8 cellular contexts compared by ENCODE assay signal in genomic region chr1:21325231-21325718, GRCh38. TPM values are rescaled to one million over a fixed set of nuclear protein-coding genes. Genes with fewer than 3 reads are reported as not detected.
A peak's percentile ranks its signal among the peaks of the same experiment; 100 is the strongest.
DNase-seq lines count a peak whose midpoint lies in the region; ATAC-seq and TF ChIP-seq lines count a peak whose summit lies in the region.

No MANE protein-coding gene starts in this region.

- intact Hi-C loops in activated CD4-positive, alpha-beta T cell treated with anti-CD3 and anti-CD28 coated beads for 36 hours (cut with DNase I, micrococcal nuclease) = loop anchor here in 1 of 2 experiments (1.0 kb wide), 1 partner anchor 31 kb away; no protein-coding TSS in a partner anchor
- intact Hi-C loops in left lung (cut with DNase I) = no loop called here

- peaks cover 84% of the 10 kb centered on the region for H3K4me1 Mint-ChIP-seq in activated CD4-positive, alpha-beta T cell treated with anti-CD3 and anti-CD28 coated beads for 36 hours

- peak; percentile 40 for ATAC-seq in activated CD4-positive, alpha-beta T cell treated with anti-CD3 and anti-CD28 coated beads for 36 hours
- peak; percentile 29 to 38 for ATAC-seq in activated naive CD4-positive, alpha-beta T cell treated with anti-CD3 and anti-CD28 coated beads, Interleukin-2, amount 50 U/mL, for 72 hours
- ATAC-seq in left lung = no peak
- no peak for ATAC-seq in HG02798 (IDR thresholded peaks at IDR 0.05; ENCODE audit: poor library complexity, unreplicated experiment)

- no peaks in the 10 kb centered on the region for H3K27me3 Mint-ChIP-seq in activated CD4-positive, alpha-beta T cell treated with anti-CD3 and anti-CD28 coated beads for 36 hours

- H3K36me3 Mint-ChIP-seq in activated CD4-positive, alpha-beta T cell treated with anti-CD3 and anti-CD28 coated beads for 36 hours (ENCODE audit: low read depth) = peaks cover 33% of the 10 kb centered on the region
- H3K36me3 Mint-ChIP-seq in activated naive CD4-positive, alpha-beta T cell treated with anti-CD3 and anti-CD28 coated beads, Interleukin-2, amount 50 U/mL, for 72 hours = peaks cover 0 to 17% of the 10 kb centered on the region in 2 donors

- peak overlapping the region; percentile 84 for H3K27ac Mint-ChIP-seq in activated CD4-positive, alpha-beta T cell treated with anti-CD3 and anti-CD28 coated beads for 36 hours
- H3K27ac Mint-ChIP-seq in activated naive CD4-positive, alpha-beta T cell treated with anti-CD3 and anti-CD28 coated beads, Interleukin-2, amount 50 U/mL, for 72 hours = peak overlapping the region; percentile 90 to 94

- peak overlapping the region; percentile 57 for H3K4me3 Mint-ChIP-seq in activated CD4-positive, alpha-beta T cell treated with anti-CD3 and anti-CD28 coated beads for 36 hours

- TF ChIP-seq CTCF in left lung (IDR thresholded peaks at IDR 0.05) = no peak

- H3K27me3 ChIP-seq in left lung = no peaks in the 10 kb centered on the region
- H3K27me3 ChIP-seq in thymus (ENCODE audit: control insufficient read depth, insufficient read depth) = no peaks in the 10 kb centered on the region

- POLR2A ChIA-PET in activated CD4-positive, alpha-beta T cell treated with anti-CD3 and anti-CD28 coated beads for 36 hours (lab: Charles Lee) = interaction anchor here (0.6 to 4.4 kb wide), 6 partner anchors 10 to 457 kb away, joined by 3 to 62 read pairs (median 6); no protein-coding TSS in a partner anchor

- 27% methylated on average over 7 of the region's 7 CpGs for WGBS in thymus

- H3K9me3 Mint-ChIP-seq in activated CD4-positive, alpha-beta T cell treated with anti-CD3 and anti-CD28 coated beads for 36 hours (ENCODE audit: low read depth) = no peaks in the 10 kb centered on the region
- no peaks in the 10 kb centered on the region for H3K9me3 Mint-ChIP-seq in activated naive CD4-positive, alpha-beta T cell treated with anti-CD3 and anti-CD28 coated beads, Interleukin-2, amount 50 U/mL, for 72 hours

- no peaks in the 10 kb centered on the region for H3K9me3 ChIP-seq in left lung
- no peaks in the 10 kb centered on the region for H3K9me3 ChIP-seq in thymus (ENCODE audit: control insufficient read depth)

- H3K4me1 ChIP-seq in left lung = peaks cover 35 to 90% of the 10 kb centered on the region in 2 donors
- peaks cover 35% of the 10 kb centered on the region for H3K4me1 ChIP-seq in thymus (ENCODE audit: control insufficient read depth, insufficient read depth, low read length)

- CTCF ChIA-PET in activated CD4-positive, alpha-beta T cell treated with anti-CD3 and anti-CD28 coated beads for 36 hours (lab: Charles Lee) = interaction anchor here (0.6 to 5.5 kb wide), 12 partner anchors 9 to 80 kb away, joined by 3 to 59 read pairs (median 5); no protein-coding TSS in a partner anchor

- H3K36me3 ChIP-seq in left lung (no peaks in the 10 kb centered on the region), thymus (ENCODE audit: control insufficient read depth, insufficient read depth) (no peaks in the 10 kb centered on the region)

- DNase-seq in activated CD4-positive, alpha-beta T cell treated with anti-CD3 and anti-CD28 coated beads for 36 hours = peak; percentile 58
- no peak for DNase-seq in activated CD4-positive, alpha-beta T cell treated with anti-CD3 and anti-CD28 coated beads for 4 hours
- DNase-seq in activated naive CD4-positive, alpha-beta T cell treated with anti-CD3 and anti-CD28 coated beads, Interleukin-2, amount 50 U/mL, for 72 hours (ENCODE audit: low spot score in 2 of 2) = no peak
- DNase-seq in left lung (peak in 1 of 2 donors; percentile 56), HCEC 1CT (no peak)
- no peak for DNase-seq in effector CD8-positive, alpha-beta T cell (lab: John Stamatoyannopoulos, UW)

- no peak overlapping the region for H3K4me3 ChIP-seq in left lung
- H3K4me3 ChIP-seq in thymus (ENCODE audit: low read length) = no peak overlapping the region

- H3K27ac ChIP-seq in left lung = peak overlapping the region; percentile 86 to 92
- H3K27ac ChIP-seq in thymus (ENCODE audit: low read depth) = peak overlapping the region; percentile 80

RNA-seq across cellular contexts. Expression of gene ECE1, which starts 35.0 kb away (rescaled TPM):
- total RNA-seq in activated CD4-positive, alpha-beta T cell treated with anti-CD3 and anti-CD28 coated beads for 36 hours = 100 to 1,000 TPM; 130 to 162 TPM
- total RNA-seq in activated naive CD4-positive, alpha-beta T cell treated with anti-CD3 and anti-CD28 coated beads, Interleukin-2, amount 50 U/mL, for 72 hours = 100 to 1,000 TPM; 111 to 118 TPM
- total RNA-seq in left lung = 100 to 1,000 TPM in 1 of 2 donors, 10 to 100 TPM in 1; 91.7 to 107 TPM
- polyA plus RNA-seq in thymus = 34.2 TPM

Comparison
In these comparisons a context has a peak if more than half of its experiments do, and no peak if none do; other contexts are left out.
1. ATAC-seq: peak in activated CD4-positive, alpha-beta T cell treated with anti-CD3 and anti-CD28 coated beads for 36 hours (single experiment) and activated naive CD4-positive, alpha-beta T cell treated with anti-CD3 and anti-CD28 coated beads, Interleukin-2, amount 50 U/mL, for 72 hours (2 of 2); none in left lung (single experiment) and HG02798 (single experiment).